In the genomic region with DNA sequence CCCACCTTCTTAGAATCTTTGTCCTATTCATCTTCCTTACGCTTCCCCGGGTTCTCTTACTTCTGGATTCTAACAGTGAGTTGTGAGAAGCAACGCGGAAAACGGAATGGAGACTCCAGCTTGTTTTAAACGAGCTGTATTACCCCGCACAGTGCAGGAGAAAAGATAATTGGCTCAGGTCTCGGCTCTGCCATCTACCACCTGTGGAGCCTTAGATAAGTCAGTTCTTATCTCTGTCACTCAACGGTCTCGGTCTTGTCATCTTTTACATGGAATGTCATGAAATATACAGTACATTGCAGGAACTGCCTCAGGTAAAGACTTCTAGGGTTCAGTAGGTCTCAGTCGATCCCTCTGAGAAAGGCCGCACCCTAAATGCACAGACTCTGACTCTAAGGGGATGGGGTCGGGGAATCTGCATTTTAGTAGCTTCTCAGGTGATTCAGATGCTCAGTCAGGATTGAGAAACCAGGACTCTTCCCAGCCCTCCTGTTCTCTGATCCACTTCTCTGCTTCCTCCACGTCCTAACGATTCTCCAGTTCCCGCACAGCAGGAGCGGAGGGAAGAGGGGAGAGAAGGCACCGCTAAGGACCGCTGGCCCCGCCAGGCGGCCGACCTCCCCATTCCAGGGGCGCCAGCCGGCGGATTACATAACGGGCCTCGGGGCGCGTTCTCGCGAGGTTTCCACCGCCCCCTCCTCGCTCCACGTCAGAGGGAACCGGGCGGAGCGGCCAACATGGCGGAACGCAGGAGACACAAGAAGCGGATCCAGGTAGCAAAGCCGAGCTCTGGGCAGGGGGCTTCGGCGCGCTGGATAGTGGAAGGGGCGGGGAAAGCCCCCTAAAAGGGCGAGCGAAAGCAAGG, we compare ENCODE assay signal across 8 cellular contexts.
DNase-seq lines count a peak whose midpoint lies in the region; ATAC-seq and TF ChIP-seq lines count a peak whose summit lies in the region.

A gene with protein sequence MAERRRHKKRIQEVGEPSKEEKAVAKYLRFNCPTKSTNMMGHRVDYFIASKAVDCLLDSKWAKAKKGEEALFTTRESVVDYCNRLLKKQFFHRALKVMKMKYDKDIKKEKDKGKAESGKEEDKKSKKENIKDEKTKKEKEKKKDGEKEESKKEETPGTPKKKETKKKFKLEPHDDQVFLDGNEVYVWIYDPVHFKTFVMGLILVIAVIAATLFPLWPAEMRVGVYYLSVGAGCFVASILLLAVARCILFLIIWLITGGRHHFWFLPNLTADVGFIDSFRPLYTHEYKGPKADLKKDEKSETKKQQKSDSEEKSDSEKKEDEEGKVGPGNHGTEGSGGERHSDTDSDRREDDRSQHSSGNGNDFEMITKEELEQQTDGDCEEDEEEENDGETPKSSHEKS (plus strand): TSS at position 722 of the 865 bp plus-strand sequence. CDS start 16 bp downstream, at position 738.

- peak; percentile 42 for TF ChIP-seq CTCF in AG09319 (IDR thresholded peaks at IDR 0.05; ENCODE audit: low read depth, low read length)

- ATAC-seq in GM19023 (IDR thresholded peaks at IDR 0.05; ENCODE audit: unreplicated experiment) (peak; percentile 93), HG03280 (IDR thresholded peaks at IDR 0.05; ENCODE audit: unreplicated experiment) (peak; percentile 92)

- peak; percentile 79 for DNase-seq in AG09319 (ENCODE audit: extremely low read depth, low read depth)
- peak; percentile 89 for DNase-seq in NCI-H345 (lab: John Stamatoyannopoulos, UW)
- DNase-seq in activated CD4-positive, CD25-positive, alpha-beta regulatory T cell (lab: John Stamatoyannopoulos, UW), result peak; percentile 86 to 91 (median 89)
- peak; percentile 95 for DNase-seq in central memory CD4-positive, alpha-beta T cell
- peak; percentile 96 for DNase-seq in islet precursor cell
- peak; percentile 90 to 98 (median 91) for DNase-seq in stimulated activated CD4-positive, alpha-beta T cell treated with anti-CD3 and anti-CD28 coated beads, Interleukin-12 subunit alpha, Interleukin-12 subunit beta, amount 100 ng/mL, for 48 hours (ENCODE audit: low read depth in 2 of 3, low spot score in 1 of 3)

Comparison
In these comparisons a context has a peak if more than half of its experiments do, and no peak if none do; other contexts are left out.
1. Peak in every context shown above with its lines: DNase-seq and ATAC-seq.